In the genomic region with DNA sequence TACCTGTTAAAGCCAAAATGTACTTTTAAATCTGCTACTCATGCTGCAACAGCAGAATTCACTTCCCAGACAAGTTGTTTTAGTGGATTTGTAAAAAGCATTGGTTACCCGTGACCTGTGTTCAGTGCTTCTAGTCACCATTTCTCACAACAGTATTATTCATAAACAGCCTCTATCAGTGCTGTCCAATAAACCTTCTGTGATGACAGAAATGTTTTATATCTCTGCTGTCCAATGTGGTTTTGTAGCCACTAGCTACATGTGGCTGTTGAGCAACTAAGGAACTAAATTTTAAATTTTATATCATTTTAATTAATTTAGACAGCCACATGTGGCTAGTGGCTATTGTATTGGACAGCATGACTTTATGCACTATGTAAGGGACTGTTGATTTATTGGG, we compare ENCODE assay signal across 21 cellular contexts. TPM values are rescaled to one million over a fixed set of nuclear protein-coding genes. Genes with fewer than 3 reads are reported as not detected.
DNase-seq lines count a peak whose midpoint lies in the region; ATAC-seq, FAIRE-seq and TF ChIP-seq lines count a peak whose summit lies in the region.
"Had no signal": no experiment of that assay in that cellular context is flagged by ENCODE, and none has a peak within 500 bp of the region (broad histone marks: within the 10 kb centered on the region; RNA-seq: fewer than 3 reads in every experiment).

No MANE protein-coding gene starts in this region.

- H3K9me3 ChIP-seq in K562 (replicated peaks; ENCODE audit: control insufficient read depth, insufficient read depth, low read depth, low read length) (no peaks in the 10 kb centered on the region), lung (ENCODE audit: control insufficient read depth in 2 of 2, insufficient read depth in 1 of 2, low read length in 1 of 2) (no peaks in the 10 kb centered on the region), smooth muscle cell (replicated peaks; ENCODE audit: low read depth) (no peaks in the 10 kb centered on the region)
- H3K9me3 ChIP-seq: Caco-2 had no signal

- POLR2A ChIA-PET in K562 (lab: Yijun Ruan, JAX) = interaction anchor here (0.9 to 2.0 kb wide), 5 partner anchors 8 to 41 kb away, joined by 4 to 10 read pairs (median 4); no protein-coding TSS in a partner anchor

- TF ChIP-seq CTCF in HL-60 (IDR thresholded peaks at IDR 0.05; ENCODE audit: insufficient read depth, low read length) (no peak), K562 (IDR thresholded peaks at IDR 0.05 in 2 of 3, conservative IDR thresholded peaks at IDR 0.05 in 1 of 3; ENCODE audit: insufficient read depth in 2 of 3, low read depth in 1 of 3, low read length in 3 of 3) (no peak), lung (IDR thresholded peaks at IDR 0.05; ENCODE audit: control extremely low read depth, extremely low read depth) (no peak), smooth muscle cell (IDR thresholded peaks at IDR 0.05; ENCODE audit: borderline replicate concordance, insufficient read depth, poor library complexity, severe bottlenecking) (no peak)

- CTCF ChIA-PET in K562 (lab: Yijun Ruan, JAX; ENCODE audit: low intra/inter-chr PET ratio) = no interaction called here

- H3K4me2 ChIP-seq in K562 (ENCODE audit: insufficient read depth, low read length) (no peak overlapping the region; the same call in 1 of the 2 replicates), smooth muscle cell (no peak overlapping the region)

- no peak for TF ChIP-seq POLR2A in K562 (conservative IDR thresholded peaks at IDR 0.05)

- intact Hi-C loops in K562 (cut with micrococcal nuclease) = no loop called here

- H3K9ac ChIP-seq in K562 (ENCODE audit: insufficient read depth in 1 of 2, low read depth in 2 of 2, low read length in 2 of 2) = peak overlapping the region in 1 of 2 experiments; percentile 62; a peak in 2 of 4 replicates
- no peak overlapping the region for H3K9ac ChIP-seq in smooth muscle cell (ENCODE audit: low read depth)

- H3K79me2 ChIP-seq in K562 (ENCODE audit: control insufficient read depth, insufficient read depth, low read length) (no peaks in the 10 kb centered on the region), smooth muscle cell (ENCODE audit: low read depth) (peaks cover 17% of the 10 kb centered on the region)

- in situ Hi-C loops in K562 (cut with MboI) = no loop called here

- no peak for TF ChIP-seq RAD21 in K562 (CRISPR knock-in tag; conservative IDR thresholded peaks at IDR 0.05 in 1 of 2, IDR thresholded peaks at IDR 0.05 in 1 of 2)

- DNase-seq in HL-60 (ENCODE audit: low read depth in 1 of 2, low spot score in 1 of 2) (no peak), K562 (ENCODE audit: extremely low read depth in 1 of 4, low spot score in 3 of 4) (no peak), lung (ENCODE audit: low spot score) (no peak), smooth muscle cell (lab: John Stamatoyannopoulos, UW; ENCODE audit: unreplicated experiment) (no peak), H4 (ENCODE audit: low spot score) (no peak), NCI-H187 treated with DMSO at 0.1 percent for 48 hours (lab: John Stamatoyannopoulos, UW) (no peak), globus pallidus (ENCODE audit: low spot score) (no peak)
- DNase-seq: activated CD4-positive, alpha-beta T cell treated with anti-CD3 and anti-CD28 coated beads for 36 hours; activated effector memory CD4-positive, alpha-beta T cell treated with Interleukin-2 at 50 U/mL for 16 hours; activated naive CD8-positive, alpha-beta T cell treated with anti-CD3 and anti-CD28 coated beads for 36 hours; C1 segment of cervical spinal cord; Caco-2; central memory CD4-positive, alpha-beta T cell; DMS79; NCI-H2171; NCI-H510A; occipital lobe; stimulated activated CD4-positive, alpha-beta T cell treated with anti-CD3 and anti-CD28 coated beads, Interleukin-4, amount 100 ng/mL, for 1 hour had no signal

- no peak for FAIRE-seq in K562 (lab: Jason Lieb, UNC)

- H3K27me3 ChIP-seq in HL-60 (ENCODE audit: insufficient read depth, poor library complexity, severe bottlenecking) (no peaks in the 10 kb centered on the region), K562 (ENCODE audit: control insufficient read depth in 2 of 2, insufficient read depth in 2 of 2, low read length in 2 of 2) (no peaks in the 10 kb centered on the region), lung (ENCODE audit: control insufficient read depth, insufficient read depth) (no peaks in the 10 kb centered on the region), smooth muscle cell (ENCODE audit: low read depth) (no peaks in the 10 kb centered on the region)

- H3K9me1 ChIP-seq in K562 (ENCODE audit: control insufficient read depth, insufficient read depth, low read length) = no peaks in the 10 kb centered on the region

- peaks cover 3 to 23% of the 10 kb centered on the region in 2 experiments; a peak in 4 of 5 replicates for H3K4me1 ChIP-seq in K562 (replicated peaks in 1 of 2; ENCODE audit: control insufficient read depth in 2 of 2, insufficient read depth in 2 of 2, low read length in 2 of 2)
- peaks cover 4 to 19% of the 10 kb centered on the region in 2 donors for H3K4me1 ChIP-seq in lung (ENCODE audit: control insufficient read depth in 2 of 2, insufficient read depth in 2 of 2, low read length in 2 of 2)
- H3K4me1 ChIP-seq in smooth muscle cell (ENCODE audit: low read depth) = peaks cover 12% of the 10 kb centered on the region
- H3K4me1 ChIP-seq: Caco-2 had no signal

- H3K4me3 ChIP-seq in HL-60 (replicated peaks; ENCODE audit: insufficient read depth, low read length) (no peak overlapping the region), K562 (no peak overlapping the region), lung (no peak overlapping the region), smooth muscle cell (no peak overlapping the region)

- no peak for TF ChIP-seq EP300 in K562 (IDR thresholded peaks at IDR 0.05; ENCODE audit: low read length)

- WGBS in K562 (ENCODE audit: insufficient coverage, low coverage, missing lambda C conversion rate) = 67% methylated on average over 1 of the region's 1 CpG
- 80 to 96% methylated on average over 1 of the region's 1 CpG for WGBS in lung, 2 donors
- WGBS in smooth muscle cell (ENCODE audit: low lambda C conversion rate) = 77% methylated on average over 1 of the region's 1 CpG

- H2AFZ ChIP-seq in K562 (ENCODE audit: low read depth, low read length) (no peak overlapping the region), smooth muscle cell (ENCODE audit: low read depth) (no peak overlapping the region)

- BruUV-seq in K562 (replicated peaks; lab: Mats Ljungman, UMichigan) = no TSS peak

- H3F3A ChIP-seq in smooth muscle cell (ENCODE audit: low read depth) = peaks cover 2% of the 10 kb centered on the region

- H3K27ac ChIP-seq in HL-60 (replicated peaks) (peak overlapping the region; percentile 60), K562 (ENCODE audit: extremely low read depth, low read depth, low read length) (peak overlapping the region; percentile 75; the same call in 2 of the 3 replicates), lung (ENCODE audit: low read depth in 1 of 2, low read length in 1 of 2) (peak overlapping the region; percentile 45 to 70), smooth muscle cell (ENCODE audit: low read depth) (peak overlapping the region; percentile 53)
- H3K27ac ChIP-seq: RWPE1 had no signal

- H4K20me1 ChIP-seq in K562 (replicated peaks; ENCODE audit: control insufficient read depth, insufficient read depth, low read length) (no peaks in the 10 kb centered on the region), smooth muscle cell (ENCODE audit: low read depth) (peaks cover 27% of the 10 kb centered on the region)

- ATAC-seq in K562 (no peak; the same call in 2 of the 3 replicates), lung (ENCODE audit: insufficient read depth, low FRiP score) (no peak), GM19023 (IDR thresholded peaks at IDR 0.05; ENCODE audit: unreplicated experiment) (no peak)
- ATAC-seq: activated CD4-positive, alpha-beta T cell treated with anti-CD3 and anti-CD28 coated beads for 36 hours; SK-N-SH treated with all-trans-retinoic acid at 6 μM for 48 hours had no signal

- H3K36me3 ChIP-seq in K562 (ENCODE audit: control insufficient read depth, insufficient read depth, low read length) (peaks cover 34% of the 10 kb centered on the region), lung (ENCODE audit: control insufficient read depth in 2 of 2, insufficient read depth in 2 of 2, low read length in 2 of 2) (peaks cover 13 to 17% of the 10 kb centered on the region in 2 donors), smooth muscle cell (ENCODE audit: low read depth) (no peaks in the 10 kb centered on the region)

RNA-seq across cellular contexts. Expression of gene MAP3K3, which starts 12.6 kb away (rescaled TPM):
- total RNA-seq in K562 (2011; cell fraction: chromatin; rRNA removed; ENCODE audit: low replicate concordance) = 42.0 and 66.8 TPM in 2 replicates
- 33.2 and 37.2 TPM in 2 replicates for total RNA-seq in K562 (2011; cell fraction: nucleolus; rRNA removed)
- 33.3 and 38.9 TPM in 2 replicates for total RNA-seq in K562 (2011; cell fraction: nucleoplasm; rRNA removed)
- total RNA-seq in K562 (2014; rRNA removed) (11.7 and 14.6 TPM in 2 replicates), K562 (2014; rRNA removed; fragmentation: Illumina TruSeq; extraction: Trizol) (9.0 and 9.4 TPM in 2 replicates), K562 (2015; rRNA removed; fragmentation: Illumina TruSeq; extraction: Trizol) (12.7 and 12.8 TPM in 2 replicates), K562 (2021) (15.0 and 16.5 TPM in 2 replicates), lung (10 to 100 TPM; 50.1 to 56.3 TPM), smooth muscle cell (16.0 and 17.3 TPM in 2 replicates)
- polyA plus RNA-seq in K562 (2011; rRNA removed) (13.4 and 14.4 TPM in 2 replicates), K562 (2014; fragmentation: Illumina TruSeq; extraction: Trizol) (12.1 and 12.9 TPM in 2 replicates), K562 (2014; fragmentation: Nextera tagmentation; extraction: Ambion mirVana) (1 to 10 TPM in 1 of 2 experiments, under 1 TPM in 1; 0.69 to 1.7 TPM), K562 (2014; rRNA removed) (11.1 and 12.3 TPM in 2 replicates), lung (10 to 100 TPM; 24.5 to 33.0 TPM), smooth muscle cell (23.6 and 23.8 TPM in 2 replicates)
- polyA plus RNA-seq in K562 (2011; cell fraction: cytosol; rRNA removed) = 10.7 and 12.3 TPM in 2 replicates
- polyA plus RNA-seq in K562 (2011; cell fraction: nucleus; rRNA removed) = 35.2 and 39.7 TPM in 2 replicates
- 11.4 and 12.2 TPM in 2 replicates for polyA plus RNA-seq in K562 (2012)
- polyA minus RNA-seq in K562 (2011; rRNA and poly(A)+ RNA removed) = 14.7 and 15.8 TPM in 2 replicates
- polyA minus RNA-seq in K562 (2011; cell fraction: cytosol; rRNA and poly(A)+ RNA removed) = 11.4 and 12.7 TPM in 2 replicates
- polyA minus RNA-seq in K562 (2011; cell fraction: nucleus; rRNA and poly(A)+ RNA removed) = 19.0 and 22.8 TPM in 2 replicates
- total RNA-seq in H4 (2014; rRNA removed; shearing (Covaris generic)) = 13.9 and 17.9 TPM in 2 replicates

RNA-seq across cellular contexts. Expression of gene TACO1, which starts 34.1 kb away (rescaled TPM):
- 12.0 and 16.8 TPM in 2 replicates for total RNA-seq in K562 (2011; cell fraction: chromatin; rRNA removed; ENCODE audit: low replicate concordance)
- total RNA-seq in K562 (2011; cell fraction: nucleolus; rRNA removed) = 12.2 TPM in 2 replicates
- 11.5 and 13.8 TPM in 2 replicates for total RNA-seq in K562 (2011; cell fraction: nucleoplasm; rRNA removed)
- total RNA-seq in K562 (2014; rRNA removed) (18.7 and 23.9 TPM in 2 replicates), K562 (2014; rRNA removed; fragmentation: Illumina TruSeq; extraction: Trizol) (24.7 and 25.2 TPM in 2 replicates), K562 (2015; rRNA removed; fragmentation: Illumina TruSeq; extraction: Trizol) (29.6 and 30.9 TPM in 2 replicates), K562 (2021) (40.8 and 42.1 TPM in 2 replicates), lung (10 to 100 TPM; 11.1 to 20.7 TPM), smooth muscle cell (9.6 and 12.7 TPM in 2 replicates)
- polyA plus RNA-seq in K562 (2011; rRNA removed) (26.9 and 33.2 TPM in 2 replicates), K562 (2014; fragmentation: Illumina TruSeq; extraction: Trizol) (31.9 and 40.3 TPM in 2 replicates), K562 (2014; fragmentation: Nextera tagmentation; extraction: Ambion mirVana) (10 to 100 TPM; 10.3 to 10.4 TPM), K562 (2014; rRNA removed) (41.6 and 42.3 TPM in 2 replicates), lung (10 to 100 TPM; 16.9 to 18.1 TPM), smooth muscle cell (25.1 and 32.3 TPM in 2 replicates)
- 24.0 and 38.5 TPM in 2 replicates for polyA plus RNA-seq in K562 (2011; cell fraction: cytosol; rRNA removed)
- 15.0 and 17.0 TPM in 2 replicates for polyA plus RNA-seq in K562 (2011; cell fraction: nucleus; rRNA removed)
- polyA plus RNA-seq in K562 (2012) = 25.8 and 34.2 TPM in 2 replicates
- 22.3 and 29.2 TPM in 2 replicates for polyA minus RNA-seq in K562 (2011; rRNA and poly(A)+ RNA removed)
- polyA minus RNA-seq in K562 (2011; cell fraction: cytosol; rRNA and poly(A)+ RNA removed) = 9.6 and 15.9 TPM in 2 replicates
- 5.1 and 5.7 TPM in 2 replicates for polyA minus RNA-seq in K562 (2011; cell fraction: nucleus; rRNA and poly(A)+ RNA removed)
- total RNA-seq in H4 (2014; rRNA removed; shearing (Covaris generic)) = 20.7 and 28.1 TPM in 2 replicates
